26 cellular contexts compared by ENCODE assay signal in genomic region chr10:132021046-132021445, GRCh38. TPM values are rescaled to one million over a fixed set of nuclear protein-coding genes. Genes with fewer than 3 reads are reported as not detected.
"Had no signal": no experiment of that assay in that cellular context is flagged by ENCODE, and none has a peak within 500 bp of the region (broad histone marks: within the 10 kb centered on the region; RNA-seq: fewer than 3 reads in every experiment).

No MANE protein-coding gene starts in this region.

- H3K27ac ChIP-seq: heart left ventricle, left ventricle myocardium inferior, pancreas, psoas muscle, right atrium auricular region, spleen, thyroid gland, transverse colon, upper lobe of right lung had no signal

- H3K4me3 ChIP-seq: heart left ventricle, left ventricle myocardium inferior, lung, pancreas, psoas muscle, right atrium auricular region, spleen, thyroid gland, transverse colon, upper lobe of right lung had no signal

- H3K36me3 Mint-ChIP-seq: naive thymus-derived CD8-positive, alpha-beta T cell; stimulated activated memory B cell treated with anti-CD40 and anti-IgM and Interleukin-4, amounts not matched to agents 10 μg/mL and 1 μg/mL and 100 μg/mL, for 72 hours had no signal

- H3K36me3 ChIP-seq: heart left ventricle, left ventricle myocardium inferior, pancreas, right atrium auricular region, spleen, thyroid gland, transverse colon, upper lobe of right lung had no signal

- H3K9me3 ChIP-seq: heart left ventricle, left ventricle myocardium inferior, pancreas, psoas muscle, right atrium auricular region, spleen, thyroid gland, transverse colon, upper lobe of right lung had no signal

- ATAC-seq: heart left ventricle; naive thymus-derived CD8-positive, alpha-beta T cell; pancreas; psoas muscle; sciatic nerve; stimulated activated memory B cell treated with anti-CD40 and anti-IgM and Interleukin-4, amounts not matched to agents 10 μg/mL and 1 μg/mL and 100 μg/mL, for 72 hours; stimulated activated naive CD8-positive, alpha-beta T cell treated with anti-CD3 and anti-CD28 coated beads, Interleukin-15, amount 100 ng/mL, for 72 hours; upper lobe of right lung had no signal

- H3K27me3 ChIP-seq: right atrium auricular region, thyroid gland had no signal

- H3K27ac Mint-ChIP-seq: naive thymus-derived CD8-positive, alpha-beta T cell; nephron; stimulated activated memory B cell treated with anti-CD40 and anti-IgM and Interleukin-4, amounts not matched to agents 10 μg/mL and 1 μg/mL and 100 μg/mL, for 72 hours had no signal

- DNase-seq: heart left ventricle; hypothalamus; immature natural killer cell; left ventricle myocardium inferior; naive thymus-derived CD8-positive, alpha-beta T cell; nucleus accumbens; pancreas; psoas muscle; small intestine; spleen; stimulated activated CD4-positive, alpha-beta T cell treated with anti-CD3 and anti-CD28 coated beads, Interleukin-2, amount 100 ng/mL, for 48 hours; stimulated activated CD4-positive, alpha-beta T cell treated with anti-CD3 and anti-CD28 coated beads, Interleukin-4, amount 100 ng/mL, for 4 hours; stimulated activated CD8-positive, alpha-beta memory T cell treated with anti-CD3 and anti-CD28 coated beads, Interleukin-4, amount 100 ng/mL, for 48 hours; stimulated activated naive CD4-positive, alpha-beta T cell treated with Interleukin-2 at 50 U/mL for 16 hours; stimulated activated naive CD8-positive, alpha-beta T cell treated with anti-CD3 and anti-CD28 coated beads, Interleukin-15, amount 100 ng/mL, for 72 hours; substantia nigra; thyroid gland; transverse colon; upper lobe of right lung had no signal

- H3K4me3 Mint-ChIP-seq: immature natural killer cell; naive thymus-derived CD8-positive, alpha-beta T cell; nephron; neural crest cell; stimulated activated memory B cell treated with anti-CD40 and anti-IgM and Interleukin-4, amounts not matched to agents 10 μg/mL and 1 μg/mL and 100 μg/mL, for 72 hours; stimulated activated naive CD8-positive, alpha-beta T cell treated with anti-CD3 and anti-CD28 coated beads, Interleukin-15, amount 100 ng/mL, for 72 hours had no signal

- H3K9me3 Mint-ChIP-seq: immature natural killer cell; naive thymus-derived CD8-positive, alpha-beta T cell; nephron; neural crest cell; stimulated activated memory B cell treated with anti-CD40 and anti-IgM and Interleukin-4, amounts not matched to agents 10 μg/mL and 1 μg/mL and 100 μg/mL, for 72 hours; stimulated activated naive CD8-positive, alpha-beta T cell treated with anti-CD3 and anti-CD28 coated beads, Interleukin-15, amount 100 ng/mL, for 72 hours had no signal

- H3K4me1 ChIP-seq: psoas muscle, upper lobe of right lung had no signal

RNA-seq across cellular contexts. Expression of gene JAKMIP3, which starts 44.7 kb away (rescaled TPM):
- total RNA-seq: kidney epithelial cell had no signal
- polyA plus RNA-seq: immature natural killer cell had no signal
